In genomic region chr2:64615206-64615763, GRCh38 we compare ENCODE assay signal across 1 cellular context.
TF ChIP-seq lines count a peak whose summit lies in the region.

No MANE protein-coding gene starts in this region.

TF ChIP-seq in HepG2, 621 proteins besides CTCF, POLR2A, EP300 and RAD21 (continued from another document):
- TF ChIP-seq, protein P1, sequence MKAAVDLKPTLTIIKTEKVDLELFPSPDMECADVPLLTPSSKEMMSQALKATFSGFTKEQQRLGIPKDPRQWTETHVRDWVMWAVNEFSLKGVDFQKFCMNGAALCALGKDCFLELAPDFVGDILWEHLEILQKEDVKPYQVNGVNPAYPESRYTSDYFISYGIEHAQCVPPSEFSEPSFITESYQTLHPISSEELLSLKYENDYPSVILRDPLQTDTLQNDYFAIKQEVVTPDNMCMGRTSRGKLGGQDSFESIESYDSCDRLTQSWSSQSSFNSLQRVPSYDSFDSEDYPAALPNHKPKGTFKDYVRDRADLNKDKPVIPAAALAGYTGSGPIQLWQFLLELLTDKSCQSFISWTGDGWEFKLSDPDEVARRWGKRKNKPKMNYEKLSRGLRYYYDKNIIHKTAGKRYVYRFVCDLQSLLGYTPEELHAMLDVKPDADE (CRISPR knock-in tag; IDR thresholded peaks at IDR 0.05) = no peak
- TF ChIP-seq, protein P2, sequence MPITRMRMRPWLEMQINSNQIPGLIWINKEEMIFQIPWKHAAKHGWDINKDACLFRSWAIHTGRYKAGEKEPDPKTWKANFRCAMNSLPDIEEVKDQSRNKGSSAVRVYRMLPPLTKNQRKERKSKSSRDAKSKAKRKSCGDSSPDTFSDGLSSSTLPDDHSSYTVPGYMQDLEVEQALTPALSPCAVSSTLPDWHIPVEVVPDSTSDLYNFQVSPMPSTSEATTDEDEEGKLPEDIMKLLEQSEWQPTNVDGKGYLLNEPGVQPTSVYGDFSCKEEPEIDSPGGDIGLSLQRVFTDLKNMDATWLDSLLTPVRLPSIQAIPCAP (CRISPR knock-in tag; IDR thresholded peaks at IDR 0.05; ENCODE audit: low read depth) = no peak
- TF ChIP-seq ZSCAN25 (CRISPR knock-in tag; IDR thresholded peaks at IDR 0.05) (peak; percentile 51; the same call in 1 of the 2 replicates), KMT2A (CRISPR knock-in tag; IDR thresholded peaks at IDR 0.05) (0 out of 2 replicates have a peak, but pooled peaks have one; percentile 11), ZNF724P (CRISPR knock-in tag; IDR thresholded peaks at IDR 0.05; ENCODE audit: borderline replicate concordance) (no peak), ZBTB7B (CRISPR knock-in tag; IDR thresholded peaks at IDR 0.05) (no peak), ZNF737 (CRISPR knock-in tag; IDR thresholded peaks at IDR 0.05; ENCODE audit: borderline replicate concordance) (no peak), RFX1 (IDR thresholded peaks at IDR 0.05) (no peak), IRF9 (CRISPR knock-in tag; IDR thresholded peaks at IDR 0.05; ENCODE audit: borderline replicate concordance) (no peak), SNAPC2 (CRISPR knock-in tag; IDR thresholded peaks at IDR 0.05) (0 out of 2 replicates have a peak, but pooled peaks have one; percentile 28), ARID2 (CRISPR knock-in tag; IDR thresholded peaks at IDR 0.05; ENCODE audit: borderline replicate concordance) (no peak), HNF4A (CRISPR knock-in tag; IDR thresholded peaks at IDR 0.05) (peak; percentile 69), REPIN1 (CRISPR knock-in tag; IDR thresholded peaks at IDR 0.05; ENCODE audit: borderline replicate concordance, low read depth) (peak; percentile 33; the same call in 1 of the 2 replicates), GLMP (CRISPR knock-in tag; IDR thresholded peaks at IDR 0.05; ENCODE audit: borderline replicate concordance) (no peak), ZSCAN20 (CRISPR knock-in tag; IDR thresholded peaks at IDR 0.05; ENCODE audit: borderline replicate concordance) (no peak), SAP130 (CRISPR knock-in tag; IDR thresholded peaks at IDR 0.05; ENCODE audit: low read depth) (0 out of 2 replicates have a peak, but pooled peaks have one; percentile 23), KDM5B (CRISPR knock-in tag; IDR thresholded peaks at IDR 0.05; ENCODE audit: borderline replicate concordance) (no peak), ADNP (CRISPR knock-in tag; IDR thresholded peaks at IDR 0.05) (no peak), ZNF598 (CRISPR knock-in tag; IDR thresholded peaks at IDR 0.05; ENCODE audit: borderline replicate concordance) (0 out of 2 replicates have a peak, but pooled peaks have one; percentile 37), SALL1 (CRISPR knock-in tag; IDR thresholded peaks at IDR 0.05) (peak; percentile 44; the same call in 1 of the 2 replicates)
